ENCODE assay signal across 26 cellular contexts in the genomic region with DNA sequence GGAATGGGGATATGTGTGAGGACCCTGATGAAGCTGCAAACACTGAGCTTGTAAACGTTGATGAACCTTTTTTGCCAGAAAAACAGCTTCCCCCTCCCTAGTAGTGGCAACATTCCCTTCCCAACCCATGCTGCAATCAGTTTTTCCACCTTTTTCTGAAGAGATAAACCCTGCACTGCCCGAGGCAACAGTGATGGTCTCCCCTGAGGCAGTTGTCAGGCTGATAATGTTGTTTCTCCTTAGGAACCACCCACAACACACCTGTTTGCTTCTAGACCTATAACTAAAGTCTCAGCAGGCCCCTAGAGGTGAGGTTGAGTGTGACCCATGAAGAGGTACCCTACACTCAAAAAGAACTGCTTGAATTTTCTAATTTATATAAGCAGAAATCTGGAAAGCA.
"Had no signal": no experiment of that assay in that cellular context is flagged by ENCODE, and none has a peak within 500 bp of the region (broad histone marks: within the 10 kb centered on the region; RNA-seq: fewer than 3 reads in every experiment).

No MANE protein-coding gene starts in this region.

- H3K36me3 ChIP-seq: gastrocnemius medialis, heart right ventricle had no signal

- ATAC-seq: activated CD4-positive, CD25-positive, alpha-beta regulatory T cell treated with anti-CD3 and anti-CD28 coated beads, Interleukin-2, amount 50 U/mL, for 24 hours; activated T-cell treated with anti-CD3 and anti-CD28 coated beads, Interleukin-2, amount 50 U/mL, for 72 hours; body of pancreas; esophagus mucosa; gastrocnemius medialis; heart right ventricle; WTC11 had no signal

- H2AFZ ChIP-seq: hepatocyte had no signal

- DNase-seq: activated CD4-positive, alpha-beta memory T cell treated with anti-CD3 and anti-CD28 coated beads, Interleukin-2, amount 10 ng/mL, durations not matched to agents 7 days and 5 days; activated CD4-positive, alpha-beta T cell treated with anti-CD3 and anti-CD28 coated beads for 4 hours; activated CD4-positive, alpha-beta T cell treated with anti-CD3 and anti-CD28 coated beads, Interleukin-2, amount 10 ng/mL, durations not matched to agents 7 days and 5 days; activated CD4-positive, alpha-beta T cell treated with anti-CD3 and anti-CD28 coated beads, Interleukin-2, amount 50 U/mL, for 4 hours; activated CD8-positive, alpha-beta memory T cell treated with anti-CD3 and anti-CD28 coated beads, Interleukin-2, amount 50 U/mL, for 48 hours; activated gamma-delta T cell; activated naive CD4-positive, alpha-beta T cell; activated naive CD4-positive, alpha-beta T cell treated with anti-CD3 and anti-CD28 coated beads, Interleukin-2, amount 50 U/mL, for 16 hours; activated T-cell treated with anti-CD3 and anti-CD28 coated beads for 4 hours; activated T-cell treated with anti-CD3 and anti-CD28 coated beads, Interleukin-2, amount 50 U/mL, for 24 hours; activated T-cell treated with anti-CD3 and anti-CD28 coated beads, Interleukin-2, amount 50 U/mL, for 72 hours; amniotic stem cell; anterior cingulate cortex; body of pancreas; caudate nucleus; cortex of kidney; effector CD8-positive, alpha-beta T cell; gastrocnemius medialis; heart right ventricle; T-helper 2 cell had no signal

- H3K27ac Mint-ChIP-seq: activated CD4-positive, alpha-beta memory T cell treated with anti-CD3 and anti-CD28 coated beads, Interleukin-2, amount 10 ng/mL, durations not matched to agents 7 days and 5 days; activated CD4-positive, alpha-beta T cell treated with anti-CD3 and anti-CD28 coated beads, Interleukin-2, amount 10 ng/mL, durations not matched to agents 7 days and 5 days; activated naive CD8-positive, alpha-beta T cell; activated T-cell treated with anti-CD3 and anti-CD28 coated beads, Interleukin-2, amount 50 U/mL, for 24 hours; activated T-cell treated with anti-CD3 and anti-CD28 coated beads, Interleukin-2, amount 50 U/mL, for 72 hours; WTC11 had no signal

- H3K9me3 ChIP-seq: body of pancreas, gastrocnemius medialis had no signal

- H3K4me3 Mint-ChIP-seq: activated CD4-positive, alpha-beta memory T cell treated with anti-CD3 and anti-CD28 coated beads, Interleukin-2, amount 10 ng/mL, durations not matched to agents 7 days and 5 days; activated CD4-positive, alpha-beta T cell treated with anti-CD3 and anti-CD28 coated beads, Interleukin-2, amount 10 ng/mL, durations not matched to agents 7 days and 5 days; activated naive CD8-positive, alpha-beta T cell; activated T-cell treated with anti-CD3 and anti-CD28 coated beads, Interleukin-2, amount 50 U/mL, for 24 hours; activated T-cell treated with anti-CD3 and anti-CD28 coated beads, Interleukin-2, amount 50 U/mL, for 72 hours; WTC11 had no signal

- H3K27me3 Mint-ChIP-seq: activated CD4-positive, alpha-beta memory T cell treated with anti-CD3 and anti-CD28 coated beads, Interleukin-2, amount 10 ng/mL, durations not matched to agents 7 days and 5 days; activated CD4-positive, alpha-beta T cell treated with anti-CD3 and anti-CD28 coated beads, Interleukin-2, amount 10 ng/mL, durations not matched to agents 7 days and 5 days; activated naive CD8-positive, alpha-beta T cell; activated T-cell treated with anti-CD3 and anti-CD28 coated beads, Interleukin-2, amount 50 U/mL, for 24 hours had no signal

- H3K4me2 ChIP-seq: hepatocyte had no signal

- H3K79me2 ChIP-seq: hepatocyte had no signal

- H3K4me1 ChIP-seq: body of pancreas, gastrocnemius medialis, heart right ventricle had no signal

- H3K27me3 ChIP-seq: body of pancreas, gastrocnemius medialis, heart right ventricle, hepatocyte had no signal

- H3K4me1 Mint-ChIP-seq: activated CD4-positive, alpha-beta memory T cell treated with anti-CD3 and anti-CD28 coated beads, Interleukin-2, amount 10 ng/mL, durations not matched to agents 7 days and 5 days; activated CD4-positive, alpha-beta T cell treated with anti-CD3 and anti-CD28 coated beads, Interleukin-2, amount 10 ng/mL, durations not matched to agents 7 days and 5 days; WTC11 had no signal

- H3K4me3 ChIP-seq: body of pancreas, gastrocnemius medialis, heart right ventricle, hepatocyte had no signal

- H3K27ac ChIP-seq: body of pancreas, gastrocnemius medialis, heart right ventricle, hepatocyte, VCaP had no signal

- H3K36me3 Mint-ChIP-seq: activated naive CD8-positive, alpha-beta T cell had no signal
